25 cellular contexts compared by ENCODE assay signal in the genomic region with DNA sequence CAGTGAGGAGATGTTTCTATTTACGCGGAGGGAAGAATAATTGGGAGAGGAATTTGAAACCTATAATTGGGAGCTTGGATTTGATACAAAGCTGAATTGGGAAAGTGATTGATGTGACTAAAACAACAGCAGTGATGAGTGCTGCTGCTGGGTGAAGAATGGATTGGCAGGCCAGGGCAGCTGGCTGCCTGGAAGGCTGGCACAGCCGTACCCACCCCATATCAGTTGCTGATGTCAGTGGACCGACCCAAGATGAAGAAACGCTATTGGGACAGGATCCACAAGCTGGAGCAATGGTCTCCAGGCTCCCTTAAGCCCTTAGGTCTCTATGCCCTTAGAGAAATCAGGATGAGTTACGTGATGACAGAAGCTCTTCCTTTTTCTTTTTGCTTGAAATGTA. TPM values are rescaled to one million over a fixed set of nuclear protein-coding genes. Genes with fewer than 3 reads are reported as not detected.
"Had no signal": no experiment of that assay in that cellular context is flagged by ENCODE, and none has a peak within 500 bp of the region (broad histone marks: within the 10 kb centered on the region; RNA-seq: fewer than 3 reads in every experiment).

No MANE protein-coding gene starts in this region.

- H3K9me3 Mint-ChIP-seq: activated CD4-positive, alpha-beta memory T cell treated with anti-CD3 and anti-CD28 coated beads for 36 hours; activated CD4-positive, alpha-beta T cell treated with anti-CD3 and anti-CD28 coated beads, Interleukin-2, amount 10 ng/mL, durations not matched to agents 7 days and 5 days; activated naive CD4-positive, alpha-beta T cell treated with anti-CD3 and anti-CD28 coated beads for 36 hours; activated T-cell treated with anti-CD3 and anti-CD28 coated beads, Interleukin-2, amount 50 U/mL, for 4 hours had no signal

- H3K27me3 ChIP-seq: brain microvascular endothelial cell had no signal

- H3K27ac Mint-ChIP-seq: activated CD4-positive, alpha-beta memory T cell treated with anti-CD3 and anti-CD28 coated beads for 36 hours; activated CD4-positive, alpha-beta T cell treated with anti-CD3 and anti-CD28 coated beads, Interleukin-2, amount 10 ng/mL, durations not matched to agents 7 days and 5 days; activated naive CD4-positive, alpha-beta T cell treated with anti-CD3 and anti-CD28 coated beads for 36 hours; activated naive CD8-positive, alpha-beta T cell; T-cell had no signal

- H3K9ac ChIP-seq: KMS-11 had no signal

- H3K27ac ChIP-seq: brain microvascular endothelial cell, KMS-11, VCaP had no signal

- H3K36me3 ChIP-seq: brain microvascular endothelial cell had no signal

- H3K27me3 Mint-ChIP-seq: activated CD4-positive, alpha-beta memory T cell treated with anti-CD3 and anti-CD28 coated beads for 36 hours had no signal

- H3K36me3 Mint-ChIP-seq: activated CD4-positive, alpha-beta memory T cell treated with anti-CD3 and anti-CD28 coated beads for 36 hours; activated naive CD8-positive, alpha-beta T cell; T-cell had no signal

- H3K4me3 Mint-ChIP-seq: activated CD4-positive, alpha-beta memory T cell treated with anti-CD3 and anti-CD28 coated beads for 36 hours; activated CD4-positive, alpha-beta T cell treated with anti-CD3 and anti-CD28 coated beads, Interleukin-2, amount 10 ng/mL, durations not matched to agents 7 days and 5 days; activated naive CD4-positive, alpha-beta T cell treated with anti-CD3 and anti-CD28 coated beads for 36 hours; activated naive CD8-positive, alpha-beta T cell; activated T-cell treated with anti-CD3 and anti-CD28 coated beads, Interleukin-2, amount 50 U/mL, for 4 hours; T-cell had no signal

- H3K4me1 Mint-ChIP-seq: activated CD4-positive, alpha-beta T cell treated with anti-CD3 and anti-CD28 coated beads, Interleukin-2, amount 10 ng/mL, durations not matched to agents 7 days and 5 days; T-cell had no signal

- H3K4me2 ChIP-seq: KMS-11 had no signal

- DNase-seq: activated CD4-positive, alpha-beta memory T cell treated with anti-CD3 and anti-CD28 coated beads for 36 hours; activated CD4-positive, alpha-beta T cell treated with anti-CD3 and anti-CD28 coated beads, Interleukin-2, amount 10 ng/mL, durations not matched to agents 7 days and 5 days; activated CD4-positive, CD25-positive, alpha-beta regulatory T cell; activated CD8-positive, alpha-beta memory T cell treated with anti-CD3 and anti-CD28 coated beads for 24 hours; activated effector memory CD4-positive, alpha-beta T cell treated with anti-CD3 and anti-CD28 coated beads, Interleukin-2, amount 50 U/mL, for 16 hours; activated naive CD4-positive, alpha-beta T cell treated with anti-CD3 and anti-CD28 coated beads for 36 hours; activated T-cell treated with anti-CD3 and anti-CD28 coated beads, Interleukin-2, amount 50 U/mL, for 4 hours; brain microvascular endothelial cell; cerebellar nuclear complex; NCI-H1105; NCI-H1694; NCI-H345; NCI-H510A; NCI-H526 treated with DMSO at 0.1 percent for 48 hours; NK-92 treated with Interleukin-12 subunit alpha and Interleukin-12 subunit beta, amount 100 ng/mL, for 24 hours; PC-3; SHP77 treated with DMSO at 0.1 percent for 48 hours; T-cell had no signal

RNA-seq across cellular contexts. Expression of a gene that starts 47.4 kb away (rescaled TPM):
- total RNA-seq: activated CD4-positive, alpha-beta memory T cell treated with anti-CD3 and anti-CD28 coated beads for 36 hours; activated CD4-positive, alpha-beta T cell treated with anti-CD3 and anti-CD28 coated beads, Interleukin-2, amount 10 ng/mL, durations not matched to agents 7 days and 5 days; activated naive CD4-positive, alpha-beta T cell treated with anti-CD3 and anti-CD28 coated beads for 36 hours; activated T-cell treated with anti-CD3 and anti-CD28 coated beads, Interleukin-2, amount 50 U/mL, for 4 hours; cardiac septum; HepG2; MCF 10A; PC-3; T-cell; T-helper 2 cell treated with Interferon-gamma antibody and Interleukin-4, amounts not matched to agents 100 ng/mL and 5 ng/mL, for 36 hours had no signal
- polyA plus RNA-seq: HepG2 had no signal
